In genomic region chr3:45789235-45789812, GRCh38 we compare ENCODE assay signal across 28 cellular contexts. TPM values are rescaled to one million over a fixed set of nuclear protein-coding genes. Genes with fewer than 3 reads are reported as not detected.
DNase-seq lines count a peak whose midpoint lies in the region; ATAC-seq, FAIRE-seq and TF ChIP-seq lines count a peak whose summit lies in the region.
"Had no signal": no experiment of that assay in that cellular context is flagged by ENCODE, and none has a peak within 500 bp of the region (broad histone marks: within the 10 kb centered on the region; RNA-seq: fewer than 3 reads in every experiment).

No MANE protein-coding gene starts in this region.

- in situ Hi-C loops in K562 (cut with MboI): no loop called here

- no peaks in the 10 kb centered on the region for H3K9me2 ChIP-seq in HCT116 (ENCODE audit: insufficient read depth)

- BruUV-seq in HCT116 (replicated peaks; lab: Mats Ljungman, UMichigan) (no TSS peak), K562 (replicated peaks; lab: Mats Ljungman, UMichigan) (no TSS peak)

- POLR2A ChIA-PET in HCT116 (lab: Charles Lee): no interaction called here
- POLR2A ChIA-PET in K562 (lab: Yijun Ruan, JAX): no interaction called here

- H3K27me3 ChIP-seq in HCT116 (ENCODE audit: insufficient read depth, low read length): no peaks in the 10 kb centered on the region
- H3K27me3 ChIP-seq in K562 (ENCODE audit: control insufficient read depth in 2 of 2, insufficient read depth in 2 of 2, low read length in 2 of 2): peaks cover 24 to 36% of the 10 kb centered on the region in 2 experiments
- H3K27me3 ChIP-seq in smooth muscle cell (ENCODE audit: low read depth): peaks cover 17% of the 10 kb centered on the region

- H3K27ac ChIP-seq in HCT116 (ENCODE audit: low read depth, low read length) (no peak overlapping the region), K562 (ENCODE audit: extremely low read depth, low read depth, low read length) (no peak overlapping the region), smooth muscle cell (ENCODE audit: low read depth) (no peak overlapping the region), caudate nucleus (ENCODE audit: low read depth, low read length) (no peak overlapping the region)
- H3K27ac ChIP-seq: BLaER1 had no signal

- RAD21 ChIA-PET in HCT116 (lab: Charles Lee; ENCODE audit: low non-redundant PET in 1 of 2, low total read pairs in 2 of 2, uncharacterized antibody in 2 of 2, unreplicated experiment in 2 of 2): no interaction called here

- H3K4me2 ChIP-seq in HCT116 (ENCODE audit: low read length) (no peak overlapping the region), K562 (ENCODE audit: insufficient read depth, low read length) (no peak overlapping the region), smooth muscle cell (no peak overlapping the region)
- H3K4me2 ChIP-seq: BLaER1 had no signal

- CTCF ChIA-PET in HCT116 (lab: Charles Lee) (no interaction called here), K562 (lab: Yijun Ruan, JAX; ENCODE audit: low intra/inter-chr PET ratio) (interaction anchor here (0.6 kb wide), 1 partner anchor 10 kb away, joined by 3 read pairs; no protein-coding TSS in a partner anchor)

- ATAC-seq in HCT116 (no peak), K562 (no peak)

- TF ChIP-seq CTCF in HCT116 (IDR thresholded peaks at IDR 0.05 in 2 of 3, conservative IDR thresholded peaks at IDR 0.05 in 1 of 3; ENCODE audit: borderline replicate concordance in 1 of 3, insufficient read depth in 1 of 3, low read depth in 2 of 3, low read length in 2 of 3) (no peak), K562 (IDR thresholded peaks at IDR 0.05 in 2 of 3, conservative IDR thresholded peaks at IDR 0.05 in 1 of 3; ENCODE audit: insufficient read depth in 2 of 3, low read depth in 1 of 3, low read length in 3 of 3) (no peak), smooth muscle cell (IDR thresholded peaks at IDR 0.05; ENCODE audit: borderline replicate concordance, insufficient read depth, poor library complexity, severe bottlenecking) (no peak)

- TF ChIP-seq EP300 in K562 (IDR thresholded peaks at IDR 0.05; ENCODE audit: low read length): no peak

- H3K36me3 ChIP-seq in HCT116 (ENCODE audit: control insufficient read depth in 1 of 2, insufficient read depth in 2 of 2, low read length in 2 of 2) (no peaks in the 10 kb centered on the region), K562 (ENCODE audit: control insufficient read depth, insufficient read depth, low read length) (no peaks in the 10 kb centered on the region), smooth muscle cell (ENCODE audit: low read depth) (no peaks in the 10 kb centered on the region)
- H3K36me3 ChIP-seq: BE2C, BLaER1 had no signal

- DNase-seq in HCT116 (ENCODE audit: low read depth, low spot score) (no peak), K562 (ENCODE audit: extremely low read depth in 1 of 4, low spot score in 3 of 4) (no peak), smooth muscle cell (lab: John Stamatoyannopoulos, UW; ENCODE audit: unreplicated experiment) (no peak), caudate nucleus (lab: John Stamatoyannopoulos, UW) (no peak), UCSD-AML1 (lab: John Stamatoyannopoulos, UW; ENCODE audit: unreplicated experiment) (no peak)
- DNase-seq: 8988T; ACHN; BE2C; C1 segment of cervical spinal cord; CD4-positive, alpha-beta memory T cell; CD4-positive, CD25-positive, alpha-beta regulatory T cell; CD8-positive, alpha-beta memory T cell; COR-L47; DMS 273 treated with DMSO at 0.1 percent for 48 hours; DMS153; DMS53; DMS79; DND-41; EL; GF-D8 had no signal

- H4K20me1 ChIP-seq in HCT116 (ENCODE audit: insufficient read depth): no peaks in the 10 kb centered on the region
- no peaks in the 10 kb centered on the region for H4K20me1 ChIP-seq in K562 (replicated peaks; ENCODE audit: control insufficient read depth, insufficient read depth, low read length)
- H4K20me1 ChIP-seq in smooth muscle cell (ENCODE audit: low read depth): no peaks in the 10 kb centered on the region
- H4K20me1 ChIP-seq: BLaER1 had no signal

- H3F3A ChIP-seq in smooth muscle cell (ENCODE audit: low read depth): no peaks in the 10 kb centered on the region

- H2AFZ ChIP-seq in HCT116 (ENCODE audit: low read depth, low read length, poor library complexity, severe bottlenecking) (no peak overlapping the region), K562 (ENCODE audit: low read depth, low read length) (no peak overlapping the region), smooth muscle cell (ENCODE audit: low read depth) (no peak overlapping the region)

- TF ChIP-seq RAD21 in HCT116 (IDR thresholded peaks at IDR 0.05; ENCODE audit: low read depth) (no peak), K562 (CRISPR knock-in tag; conservative IDR thresholded peaks at IDR 0.05 in 1 of 2, IDR thresholded peaks at IDR 0.05 in 1 of 2) (no peak)

- H3K4me3 ChIP-seq in HCT116 (replicated peaks in 1 of 2; ENCODE audit: low read depth in 1 of 2, low read length in 2 of 2) (no peak overlapping the region), K562 (no peak overlapping the region), smooth muscle cell (no peak overlapping the region)
- H3K4me3 ChIP-seq: BLaER1 had no signal

- FAIRE-seq in K562 (lab: Jason Lieb, UNC): no peak
- FAIRE-seq: A204.1, GM12891, GM19239 had no signal

- H3K9ac ChIP-seq in HCT116 (ENCODE audit: low read length) (no peak overlapping the region), K562 (ENCODE audit: insufficient read depth in 1 of 2, low read depth in 2 of 2, low read length in 2 of 2) (no peak overlapping the region), smooth muscle cell (ENCODE audit: low read depth) (no peak overlapping the region)
- H3K9ac ChIP-seq: BLaER1 had no signal

- H3K4me1 ChIP-seq in HCT116 (ENCODE audit: control insufficient read depth in 1 of 2, insufficient read depth in 2 of 2, low read length in 2 of 2) (peaks cover 3 to 11% of the 10 kb centered on the region in 2 experiments; a peak in 2 of 4 replicates), K562 (replicated peaks in 1 of 2; ENCODE audit: control insufficient read depth in 2 of 2, insufficient read depth in 2 of 2, low read length in 2 of 2) (no peaks in the 10 kb centered on the region), smooth muscle cell (ENCODE audit: low read depth) (no peaks in the 10 kb centered on the region)
- H3K4me1 ChIP-seq: BE2C had no signal

- no peaks in the 10 kb centered on the region for H3K9me3 ChIP-seq in HCT116 (ENCODE audit: control insufficient read depth in 1 of 2, insufficient read depth in 1 of 2, low read depth in 1 of 2, low read length in 2 of 2)
- 0 out of 2 replicates have a peak, but pooled peaks cover 2% of the 10 kb centered on the region for H3K9me3 ChIP-seq in K562 (replicated peaks; ENCODE audit: control insufficient read depth, insufficient read depth, low read depth, low read length)
- H3K9me3 ChIP-seq in smooth muscle cell (replicated peaks; ENCODE audit: low read depth): no peaks in the 10 kb centered on the region
- H3K9me3 ChIP-seq: BE2C had no signal

- TF ChIP-seq POLR2A in HCT116 (IDR thresholded peaks at IDR 0.05; ENCODE audit: borderline replicate concordance, extremely low read depth, insufficient read depth, insufficient read length) (no peak), K562 (conservative IDR thresholded peaks at IDR 0.05) (no peak)

- no peaks in the 10 kb centered on the region for H3K9me1 ChIP-seq in K562 (ENCODE audit: control insufficient read depth, insufficient read depth, low read length)

- 2% methylated on average over 4 of the region's 4 CpGs for WGBS in K562 (ENCODE audit: insufficient coverage, low coverage, missing lambda C conversion rate)
- WGBS in smooth muscle cell (ENCODE audit: low lambda C conversion rate): 89% methylated on average over 4 of the region's 4 CpGs

- intact Hi-C loops in HCT116 (cut with micrococcal nuclease) (no loop called here), K562 (cut with micrococcal nuclease) (no loop called here)

- H3K79me2 ChIP-seq in HCT116 (ENCODE audit: insufficient read depth, low read length): no peaks in the 10 kb centered on the region
- no peaks in the 10 kb centered on the region for H3K79me2 ChIP-seq in K562 (ENCODE audit: control insufficient read depth, insufficient read depth, low read length)
- no peaks in the 10 kb centered on the region for H3K79me2 ChIP-seq in smooth muscle cell (ENCODE audit: low read depth)

RNA-seq across cellular contexts. Expression of gene SLC6A20, which starts 7.0 kb away (rescaled TPM):
- total RNA-seq in HCT116 (2021; ENCODE audit: unreplicated experiment) (0.89 TPM), K562 (2014; rRNA removed) (not detected in 2 replicates), K562 (2014; rRNA removed; fragmentation: Illumina TruSeq; extraction: Trizol) (not detected in 2 replicates), K562 (2015; rRNA removed; fragmentation: Illumina TruSeq; extraction: Trizol) (not detected in 2 replicates), K562 (2021) (not detected in 2 replicates), smooth muscle cell (0.36 and 0.49 TPM in 2 replicates)
- polyA plus RNA-seq in HCT116 (2012): 0.78 and 1.8 TPM in 2 replicates
- total RNA-seq in K562 (2011; cell fraction: chromatin; rRNA removed; ENCODE audit: low replicate concordance): not detected in 2 replicates
- total RNA-seq in K562 (2011; cell fraction: nucleolus; rRNA removed): not detected in 2 replicates
- total RNA-seq in K562 (2011; cell fraction: nucleoplasm; rRNA removed): not detected in 2 replicates
- polyA plus RNA-seq in K562 (2011; rRNA removed) (not detected in 2 replicates), K562 (2014; fragmentation: Illumina TruSeq; extraction: Trizol) (not detected in 2 replicates), K562 (2014; fragmentation: Nextera tagmentation; extraction: Ambion mirVana) (not detected), K562 (2014; rRNA removed) (not detected in 2 replicates), smooth muscle cell (0.10 and 0.86 TPM in 2 replicates)
- not detected in 2 replicates for polyA plus RNA-seq in K562 (2011; cell fraction: cytosol; rRNA removed)
- polyA plus RNA-seq in K562 (2011; cell fraction: nucleus; rRNA removed): not detected in 2 replicates
- polyA plus RNA-seq in K562 (2012): not detected in 2 replicates
- polyA minus RNA-seq in K562 (2011; rRNA and poly(A)+ RNA removed): 0.03 TPM in 1 of 2 replicates, not detected in the other
- not detected in 2 replicates for polyA minus RNA-seq in K562 (2011; cell fraction: cytosol; rRNA and poly(A)+ RNA removed)
- not detected in 2 replicates for polyA minus RNA-seq in K562 (2011; cell fraction: nucleus; rRNA and poly(A)+ RNA removed)
- total RNA-seq: A673; CD4-positive, alpha-beta memory T cell; CD4-positive, CD25-positive, alpha-beta regulatory T cell; CD8-positive, alpha-beta memory T cell; Daoy had no signal
- polyA plus RNA-seq: AG04450; CD14-positive monocyte; CD8-positive, alpha-beta memory T cell had no signal

RNA-seq across cellular contexts. Expression of gene LZTFL1, which starts 52.6 kb away (rescaled TPM):
- total RNA-seq in HCT116 (2021; ENCODE audit: unreplicated experiment) (21.0 TPM), K562 (2014; rRNA removed) (10.0 and 11.7 TPM in 2 replicates), K562 (2014; rRNA removed; fragmentation: Illumina TruSeq; extraction: Trizol) (13.9 and 15.4 TPM in 2 replicates), K562 (2015; rRNA removed; fragmentation: Illumina TruSeq; extraction: Trizol) (11.0 and 13.1 TPM in 2 replicates), K562 (2021) (15.3 TPM in 2 replicates), smooth muscle cell (26.1 and 29.4 TPM in 2 replicates)
- 9.1 and 14.5 TPM in 2 replicates for polyA plus RNA-seq in HCT116 (2012)
- total RNA-seq in K562 (2011; cell fraction: chromatin; rRNA removed; ENCODE audit: low replicate concordance): 9.0 and 14.3 TPM in 2 replicates
- total RNA-seq in K562 (2011; cell fraction: nucleolus; rRNA removed): 3.3 TPM in 2 replicates
- total RNA-seq in K562 (2011; cell fraction: nucleoplasm; rRNA removed): 5.9 and 10.1 TPM in 2 replicates
- polyA plus RNA-seq in K562 (2011; rRNA removed) (30.2 and 33.7 TPM in 2 replicates), K562 (2014; fragmentation: Illumina TruSeq; extraction: Trizol) (21.1 and 21.8 TPM in 2 replicates), K562 (2014; fragmentation: Nextera tagmentation; extraction: Ambion mirVana) (10 to 100 TPM; 10.7 to 17.3 TPM), K562 (2014; rRNA removed) (15.1 and 15.8 TPM in 2 replicates), smooth muscle cell (5.8 and 8.6 TPM in 2 replicates)
- polyA plus RNA-seq in K562 (2011; cell fraction: cytosol; rRNA removed): 8.8 and 17.2 TPM in 2 replicates
- 13.9 and 31.2 TPM in 2 replicates for polyA plus RNA-seq in K562 (2011; cell fraction: nucleus; rRNA removed)
- polyA plus RNA-seq in K562 (2012): 10.9 and 29.7 TPM in 2 replicates
- polyA minus RNA-seq in K562 (2011; rRNA and poly(A)+ RNA removed): 17.5 and 22.8 TPM in 2 replicates
- 7.3 and 12.4 TPM in 2 replicates for polyA minus RNA-seq in K562 (2011; cell fraction: cytosol; rRNA and poly(A)+ RNA removed)
- 4.8 and 10.7 TPM in 2 replicates for polyA minus RNA-seq in K562 (2011; cell fraction: nucleus; rRNA and poly(A)+ RNA removed)

Comparison
In these comparisons a context has a peak if more than half of its experiments do, and no peak if none do; other contexts are left out.
1. Of the 22 proteins assayed by ChIP-seq in both K562 and HCT116: peak only in K562: none; only in HCT116: CBX3; in both: none; in neither: 21.